1 cellular context compared by ENCODE assay signal in genomic region chr14:67618617-67619063, GRCh38.
TF ChIP-seq lines count a peak whose summit lies in the region.

No MANE protein-coding gene starts in this region.

TF ChIP-seq in IMR-90, 13 proteins besides CTCF, POLR2A, EP300 and RAD21:
- peak; percentile 89 for TF ChIP-seq SMC3 (IDR thresholded peaks at IDR 0.05; ENCODE audit: low read depth, low read length)
- TF ChIP-seq CHD1 (IDR thresholded peaks at IDR 0.05; ENCODE audit: low read depth, low read length): no peak
